ENCODE assay signal across 9 cellular contexts in the genomic region with DNA sequence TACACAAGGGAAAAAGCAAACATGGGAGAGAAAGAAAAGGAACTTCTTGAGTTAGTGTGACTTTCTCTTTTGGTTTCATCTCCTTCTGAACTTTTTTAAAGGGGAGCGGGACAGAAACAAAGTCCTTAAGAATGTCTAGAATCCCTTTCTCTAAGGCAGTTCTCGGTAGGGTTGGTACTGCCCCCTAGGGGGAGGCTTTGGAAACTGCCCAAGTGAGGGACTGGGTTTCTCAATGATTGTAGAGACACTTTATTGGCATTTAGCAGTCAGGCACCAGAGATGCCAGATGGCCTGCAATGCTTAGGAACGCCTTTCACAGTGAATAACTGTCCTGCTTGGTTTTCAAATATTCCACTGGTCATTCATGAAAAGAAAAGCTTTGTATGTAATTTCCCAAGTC.
DNase-seq lines count a peak whose midpoint lies in the region; ATAC-seq and TF ChIP-seq lines count a peak whose summit lies in the region.
"Had no signal": no experiment of that assay in that cellular context is flagged by ENCODE, and none has a peak within 500 bp of the region (broad histone marks: within the 10 kb centered on the region; RNA-seq: fewer than 3 reads in every experiment).

No MANE protein-coding gene starts in this region.

- no peaks in the 10 kb centered on the region for H3K9me3 ChIP-seq in endodermal cell (ENCODE audit: control insufficient read depth, low read length)

- no peak overlapping the region for H3K9ac ChIP-seq in endodermal cell (ENCODE audit: extremely low read depth, low read length, poor library complexity, severe bottlenecking)
- H3K9ac ChIP-seq: BLaER1 had no signal

- H3K9me3 Mint-ChIP-seq in endodermal cell, result no peaks in the 10 kb centered on the region

- H3K4me1 Mint-ChIP-seq in endodermal cell, result peaks cover 16% of the 10 kb centered on the region

- 39 to 80% methylated on average over 1 to 3 of the region's 3 CpGs for WGBS in endodermal cell (ENCODE audit: insufficient coverage in 1 of 2, insufficient read length in 1 of 2), 2 experiments

- DNase-seq in NCI-H345 (lab: John Stamatoyannopoulos, UW) (peak; percentile 11), NCI-H345 treated with DMSO at 0.1 percent for 48 hours (lab: John Stamatoyannopoulos, UW; ENCODE audit: unreplicated experiment) (no peak), NCI-H460 (ENCODE audit: extremely low read depth, low read depth) (peak; percentile 26), endodermal cell (peak; percentile 95), NOMO-1 treated with dmso at 0.1 percent for 144 hours (lab: John Stamatoyannopoulos, UW; ENCODE audit: unreplicated experiment) (no peak), NCI-H1930 (lab: John Stamatoyannopoulos, UW) (no peak)
- peak in 2 of 3 donors; percentile 2 to 8 for DNase-seq in stimulated activated CD4-positive, alpha-beta T cell treated with anti-CD3 and anti-CD28 coated beads, TNF-alpha, amount 100 ng/mL, for 48 hours (ENCODE audit: low read depth in 3 of 3)

- H3K36me3 Mint-ChIP-seq in endodermal cell (ENCODE audit: low read depth), result no peaks in the 10 kb centered on the region

- no peaks in the 10 kb centered on the region for H3K36me3 ChIP-seq in endodermal cell (ENCODE audit: control insufficient read depth, insufficient read depth, low read length)
- H3K36me3 ChIP-seq: BLaER1 had no signal

- H3K4me3 Mint-ChIP-seq in endodermal cell, result no peak overlapping the region

- H3K27me3 Mint-ChIP-seq in endodermal cell (ENCODE audit: insufficient read depth), result peaks cover 9% of the 10 kb centered on the region

- H3K4me1 ChIP-seq in endodermal cell (ENCODE audit: control insufficient read depth, insufficient read depth, low read length), result peaks cover 4% of the 10 kb centered on the region

- no peak overlapping the region for H3K27ac ChIP-seq in endodermal cell (ENCODE audit: low read depth, low read length)
- H3K27ac ChIP-seq: BLaER1 had no signal

- H3K27ac Mint-ChIP-seq in endodermal cell, result no peak overlapping the region

- no peak overlapping the region for H3K4me3 ChIP-seq in endodermal cell (ENCODE audit: low read length)
- H3K4me3 ChIP-seq: BLaER1 had no signal

- H3K27me3 ChIP-seq in endodermal cell (ENCODE audit: control insufficient read depth, insufficient read depth, low read length, poor library complexity, severe bottlenecking), result no peaks in the 10 kb centered on the region
- H3K27me3 ChIP-seq: BLaER1 had no signal

- peak; percentile 97 for TF ChIP-seq CTCF in endodermal cell (conservative IDR thresholded peaks at IDR 0.05)

- peak; percentile 60 for ATAC-seq in GM21825 (IDR thresholded peaks at IDR 0.05; ENCODE audit: unreplicated experiment)

Comparison
In these comparisons a context has a peak if more than half of its experiments do, and no peak if none do; other contexts are left out.
1. DNase-seq: peak in NCI-H345 (single experiment), NCI-H460 (single experiment), endodermal cell (single experiment) and stimulated activated CD4-positive, alpha-beta T cell treated with anti-CD3 and anti-CD28 coated beads, TNF-alpha, amount 100 ng/mL, for 48 hours (2 of 3); none in NCI-H345 treated with DMSO at 0.1 percent for 48 hours (single experiment), NOMO-1 treated with dmso at 0.1 percent for 144 hours (single experiment) and NCI-H1930 (0 of 2).